19 cellular contexts compared by ENCODE assay signal in genomic region chr12:105477873-105478272, GRCh38.
DNase-seq lines count a peak whose midpoint lies in the region; ATAC-seq and TF ChIP-seq lines count a peak whose summit lies in the region.
"Had no signal": no experiment of that assay in that cellular context is flagged by ENCODE, and none has a peak within 500 bp of the region (broad histone marks: within the 10 kb centered on the region; RNA-seq: fewer than 3 reads in every experiment).

No MANE protein-coding gene starts in this region.

- no peaks in the 10 kb centered on the region for H3K9me2 ChIP-seq in SK-N-SH

- H3K27ac ChIP-seq in SK-N-SH (ENCODE audit: low read depth in 2 of 2, low read length in 1 of 2) (no peak overlapping the region), skeletal muscle tissue (ENCODE audit: low read depth, low read length) (peak overlapping the region; percentile 37)
- H3K27ac ChIP-seq: A549, adrenal gland, pancreas, transverse colon had no signal

- TF ChIP-seq CTCF in SK-N-SH (IDR thresholded peaks at IDR 0.05): no peak

- no peaks in the 10 kb centered on the region for H3K79me2 ChIP-seq in SK-N-SH (ENCODE audit: insufficient read depth)

- no peaks in the 10 kb centered on the region for H3K9me3 ChIP-seq in SK-N-SH
- no peaks in the 10 kb centered on the region for H3K9me3 ChIP-seq in skeletal muscle tissue (ENCODE audit: control insufficient read depth in 3 of 3, low read length in 3 of 3)
- H3K9me3 ChIP-seq: A549, adrenal gland, BE2C, pancreas, sigmoid colon, transverse colon had no signal

- H3K4me2 ChIP-seq in SK-N-SH: no peak overlapping the region
- H3K4me2 ChIP-seq: A549 had no signal

- intact Hi-C loops in Right ventricle myocardium superior (cut with DNase I): no loop called here

- no peak overlapping the region for H3K4me3 ChIP-seq in SK-N-SH (ENCODE audit: low read depth in 2 of 2, low read length in 1 of 2)
- H3K4me3 ChIP-seq in skeletal muscle tissue (ENCODE audit: low read length in 3 of 3): no peak overlapping the region
- H3K4me3 ChIP-seq: A549, adrenal gland, pancreas, sigmoid colon, transverse colon had no signal

- no peaks in the 10 kb centered on the region for H3K36me3 ChIP-seq in SK-N-SH (replicated peaks in 1 of 2; ENCODE audit: control insufficient read depth in 1 of 2, insufficient read depth in 2 of 2, low read length in 1 of 2)
- no peaks in the 10 kb centered on the region for H3K36me3 ChIP-seq in skeletal muscle tissue (ENCODE audit: control insufficient read depth in 3 of 3, insufficient read depth in 3 of 3, low read length in 3 of 3)
- H3K36me3 ChIP-seq: adrenal gland, BE2C, pancreas, sigmoid colon, transverse colon had no signal

- H3K4me1 ChIP-seq in SK-N-SH (ENCODE audit: control insufficient read depth in 1 of 2, insufficient read depth in 2 of 2, low read depth in 1 of 2, low read length in 1 of 2): no peaks in the 10 kb centered on the region; a peak in 1 of 4 replicates
- H3K4me1 ChIP-seq in skeletal muscle tissue (ENCODE audit: control insufficient read depth in 3 of 3, insufficient read depth in 3 of 3, low read length in 3 of 3): no peaks in the 10 kb centered on the region
- H3K4me1 ChIP-seq: A549, adrenal gland, BE2C, pancreas, sigmoid colon, transverse colon had no signal

- H3F3A ChIP-seq in SK-N-SH (replicated peaks; ENCODE audit: insufficient read depth): no peaks in the 10 kb centered on the region

- no peak for TF ChIP-seq RAD21 in SK-N-SH (IDR thresholded peaks at IDR 0.05; ENCODE audit: low read length)

- H3K9ac ChIP-seq in SK-N-SH (no peak overlapping the region), skeletal muscle tissue (ENCODE audit: low read depth in 1 of 3, low read length in 3 of 3) (no peak overlapping the region)

- no peaks in the 10 kb centered on the region for H4K20me1 ChIP-seq in SK-N-SH (ENCODE audit: insufficient read depth)

- no peak for ATAC-seq in SK-N-SH treated with all-trans-retinoic acid at 6 μM for 48 hours
- ATAC-seq in Right ventricle myocardium superior (ENCODE audit: poor library complexity): peak; percentile 38
- ATAC-seq: A549; activated CD4-positive, CD25-positive, alpha-beta regulatory T cell treated with anti-CD3 and anti-CD28 coated beads, Interleukin-2, amount 50 U/mL, for 24 hours; activated CD8-positive, alpha-beta T cell treated with anti-CD3 and anti-CD28 coated beads, Interleukin-2, amount 10 ng/mL, durations not matched to agents 7 days and 5 days had no signal

- 86% methylated on average over 5 of the region's 6 CpGs for WGBS in SK-N-SH (ENCODE audit: low lambda C conversion rate)

- peak; percentile 35 for DNase-seq in SK-N-SH
- peak; percentile 21 for DNase-seq in NCI-H524 treated with DMSO at 0.1 percent for 48 hours (lab: John Stamatoyannopoulos, UW)
- DNase-seq in Right ventricle myocardium superior: no peak
- DNase-seq in activated CD4-positive, CD25-positive, alpha-beta regulatory T cell (lab: John Stamatoyannopoulos, UW): no peak
- DNase-seq in activated CD4-positive, CD25-positive, alpha-beta regulatory T cell treated with anti-CD3 and anti-CD28 coated beads, Interleukin-2, amount 50 U/mL, for 72 hours: no peak
- DNase-seq in NOMO-1 treated with DMSO at 0.1 percent for 48 hours (lab: John Stamatoyannopoulos, UW; ENCODE audit: unreplicated experiment): no peak
- DNase-seq: activated CD8-positive, alpha-beta T cell treated with anti-CD3 and anti-CD28 coated beads, Interleukin-2, amount 10 ng/mL, durations not matched to agents 7 days and 5 days; adrenal gland; BE2C; HCEC 1CT; pancreas; sigmoid colon; stimulated activated CD8-positive, alpha-beta memory T cell treated with anti-CD3 and anti-CD28 coated beads, Interleukin-4, amount 100 ng/mL, for 48 hours; SW 1271; transverse colon had no signal

- POLR2A ChIA-PET in SK-N-SH (lab: Yijun Ruan, JAX): no interaction called here

- H3K27me3 ChIP-seq in SK-N-SH (ENCODE audit: insufficient read depth): no peaks in the 10 kb centered on the region
- no peaks in the 10 kb centered on the region for H3K27me3 ChIP-seq in skeletal muscle tissue (ENCODE audit: control insufficient read depth in 3 of 3, insufficient read depth in 3 of 3, low read length in 3 of 3)
- H3K27me3 ChIP-seq: adrenal gland, BE2C, pancreas, sigmoid colon, transverse colon had no signal

- H2AFZ ChIP-seq in SK-N-SH (ENCODE audit: low read depth): no peak overlapping the region

- CTCF ChIA-PET in SK-N-SH (lab: Yijun Ruan, JAX): interaction anchor here (0.6 kb wide), 1 partner anchor 661 kb away, joined by 3 read pairs; the partner anchor contains the start of gene NUAK1

- TF ChIP-seq EP300 in SK-N-SH (IDR thresholded peaks at IDR 0.05; ENCODE audit: borderline replicate concordance in 1 of 2, low read depth in 1 of 2, low read length in 1 of 2): no peak

TF ChIP-seq in SK-N-SH, 30 proteins besides CTCF, POLR2A, EP300 and RAD21:
- TF ChIP-seq ELF1 (IDR thresholded peaks at IDR 0.05) (no peak), MXI1 (IDR thresholded peaks at IDR 0.05; ENCODE audit: low read depth, low read length) (no peak), JUND (IDR thresholded peaks at IDR 0.05) (no peak), GATA2 (CRISPR knock-in tag; IDR thresholded peaks at IDR 0.05) (no peak), PBX3 (IDR thresholded peaks at IDR 0.05) (no peak)

TF ChIP-seq in SK-N-SH treated with all-trans-retinoic acid at 6 μM for 48 hours, 23 proteins besides CTCF, POLR2A, EP300 and RAD21:
- no peak for TF ChIP-seq ISL1 (CRISPR knock-in tag; IDR thresholded peaks at IDR 0.05)
- no peak for TF ChIP-seq ZC3H10 (CRISPR knock-in tag; IDR thresholded peaks at IDR 0.05)

Comparison
In these comparisons a context has a peak if more than half of its experiments do, and no peak if none do; other contexts are left out.
1. DNase-seq: peak in SK-N-SH (single experiment) and NCI-H524 treated with DMSO at 0.1 percent for 48 hours (single experiment); none in Right ventricle myocardium superior (single experiment), activated CD4-positive, CD25-positive, alpha-beta regulatory T cell (0 of 4), activated CD4-positive, CD25-positive, alpha-beta regulatory T cell treated with anti-CD3 and anti-CD28 coated beads, Interleukin-2, amount 50 U/mL, for 72 hours (single experiment) and NOMO-1 treated with DMSO at 0.1 percent for 48 hours (single experiment).